ENCODE assay signal across 11 cellular contexts in the genomic region with DNA sequence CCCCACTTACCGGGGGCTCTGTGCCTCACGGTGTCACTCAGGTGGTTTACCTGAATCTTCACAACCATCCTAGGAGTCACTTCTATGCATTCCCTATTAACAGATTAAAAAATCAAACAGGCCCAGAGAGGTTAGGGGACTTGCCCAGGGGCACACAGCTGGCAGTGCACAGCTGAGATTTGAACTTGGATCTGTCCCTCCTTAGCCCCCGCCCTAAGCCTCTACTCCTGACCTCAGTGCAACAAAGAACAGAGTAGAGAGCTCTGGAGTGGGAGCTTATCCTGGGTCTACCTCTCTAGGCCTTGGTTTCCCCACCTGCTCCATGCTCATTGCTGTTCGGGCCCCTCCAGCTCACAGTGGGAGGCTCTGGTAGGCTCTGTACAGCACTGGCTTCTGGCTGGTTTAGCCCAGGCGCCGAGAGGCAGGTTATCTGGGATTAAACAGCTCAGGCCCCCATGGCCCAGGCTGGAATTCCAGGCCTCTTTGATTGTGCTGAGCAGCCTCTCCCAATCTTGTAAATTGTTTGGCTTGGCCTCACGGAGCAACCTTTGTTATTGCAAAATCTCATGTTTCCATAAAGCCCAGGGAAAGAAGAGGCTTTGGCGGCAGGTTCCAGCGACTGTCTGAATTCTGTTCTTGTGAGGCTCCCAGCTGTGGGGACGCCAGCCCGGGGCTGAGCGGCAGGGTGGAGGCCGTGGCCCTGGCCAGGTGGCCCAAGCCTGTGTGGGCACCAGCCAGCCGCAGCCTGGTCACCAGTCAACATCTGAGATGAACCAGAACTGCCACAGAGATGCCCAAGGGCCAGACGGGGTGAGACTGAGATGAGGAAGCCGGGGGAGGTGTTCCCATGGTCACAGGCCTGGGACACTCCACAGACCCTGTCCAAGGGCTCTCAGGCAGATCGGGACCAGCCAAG. TPM values are rescaled to one million over a fixed set of nuclear protein-coding genes. Genes with fewer than 3 reads are reported as not detected.
DNase-seq lines count a peak whose midpoint lies in the region; ATAC-seq lines count a peak whose summit lies in the region.
"Had no signal": no experiment of that assay in that cellular context is flagged by ENCODE, and none has a peak within 500 bp of the region (broad histone marks: within the 10 kb centered on the region; RNA-seq: fewer than 3 reads in every experiment).

No MANE protein-coding gene starts in this region.

- peak overlapping the region; percentile 86 for H3K27ac ChIP-seq in rectal smooth muscle tissue (ENCODE audit: low read depth, low read length)

- peak; percentile 50 to 67 for ATAC-seq in left cardiac atrium
- no peak for ATAC-seq in GM18867 (IDR thresholded peaks at IDR 0.05; ENCODE audit: unreplicated experiment)
- no peak for ATAC-seq in left colon

- no peak overlapping the region for H3K4me3 ChIP-seq in rectal smooth muscle tissue (ENCODE audit: low read length)

- H3K4me1 ChIP-seq in rectal smooth muscle tissue (ENCODE audit: control insufficient read depth, insufficient read depth, low read length) = peaks cover 19% of the 10 kb centered on the region

- H3K27me3 ChIP-seq in rectal smooth muscle tissue (ENCODE audit: control insufficient read depth, insufficient read depth, low read length) = no peaks in the 10 kb centered on the region

- H3K36me3 ChIP-seq in rectal smooth muscle tissue (ENCODE audit: control insufficient read depth, insufficient read depth, low read length) = no peaks in the 10 kb centered on the region

- intact Hi-C loops in left cardiac atrium (cut with DNase I) (no loop called here), left colon (cut with DNase I, micrococcal nuclease) (no loop called here)

- no peak overlapping the region for H3K9ac ChIP-seq in rectal smooth muscle tissue (ENCODE audit: low read length)

- peak; percentile 79 for DNase-seq in ELF-1 (ENCODE audit: low read depth, low spot score)
- peak; percentile 37 for DNase-seq in amniotic epithelial cell (ENCODE audit: low read depth)
- peak; percentile 69 for DNase-seq in left cardiac atrium
- DNase-seq in NCI-H146 treated with DMSO at 0.1 percent for 48 hours (lab: John Stamatoyannopoulos, UW; ENCODE audit: unreplicated experiment) = no peak
- no peak for DNase-seq in left colon
- no peak for DNase-seq in NCI-H2029 (lab: John Stamatoyannopoulos, UW)
- DNase-seq: cerebellar nuclear complex, foreskin melanocyte, trophoblast cell had no signal

RNA-seq across cellular contexts. Expression of a gene that starts 28.9 kb away (rescaled TPM):
- total RNA-seq in left cardiac atrium (1 to 10 TPM; 1.4 to 4.2 TPM), left colon (1 to 10 TPM in 1 of 2 donors, under 1 TPM in 1; 0.27 to 8.6 TPM)

Comparison
In these comparisons a context has a peak if more than half of its experiments do, and no peak if none do; other contexts are left out.
1. DNase-seq: peak in ELF-1 (single experiment), amniotic epithelial cell (single experiment) and left cardiac atrium (single experiment); none in NCI-H146 treated with DMSO at 0.1 percent for 48 hours (single experiment), left colon (0 of 2) and NCI-H2029 (single experiment).
2. ATAC-seq: peak in left cardiac atrium (2 of 2); none in GM18867 (single experiment) and left colon (single experiment).